11 cellular contexts compared by ENCODE assay signal in genomic region chr10:44863344-44864041, GRCh38. TPM values are rescaled to one million over a fixed set of nuclear protein-coding genes. Genes with fewer than 3 reads are reported as not detected.
DNase-seq lines count a peak whose midpoint lies in the region; ATAC-seq and TF ChIP-seq lines count a peak whose summit lies in the region.
"Had no signal": no experiment of that assay in that cellular context is flagged by ENCODE, and none has a peak within 500 bp of the region (broad histone marks: within the 10 kb centered on the region; RNA-seq: fewer than 3 reads in every experiment).

No MANE protein-coding gene starts in this region.

- H4K20me1 ChIP-seq in hepatocyte (ENCODE audit: insufficient read depth, poor library complexity, severe bottlenecking) = no peaks in the 10 kb centered on the region

- peak; percentile 15 for TF ChIP-seq CTCF in hepatocyte (IDR thresholded peaks at IDR 0.05; ENCODE audit: poor library complexity)

- peak overlapping the region; percentile 86 for H3K4me3 Mint-ChIP-seq in activated T-cell treated with anti-CD3 and anti-CD28 coated beads, Interleukin-2, amount 50 U/mL, for 24 hours
- H3K4me3 Mint-ChIP-seq in activated T-cell treated with anti-CD3 and anti-CD28 coated beads, Interleukin-2, amount 50 U/mL, for 4 hours = peak overlapping the region; percentile 84
- peak overlapping the region; percentile 83 for H3K4me3 Mint-ChIP-seq in stimulated activated memory B cell treated with anti-CD40 and anti-IgM and Interleukin-4, amounts not matched to agents 10 μg/mL and 1 μg/mL and 100 μg/mL, for 72 hours

- no peaks in the 10 kb centered on the region for H3K79me2 ChIP-seq in hepatocyte

- no peaks in the 10 kb centered on the region for H3K36me3 ChIP-seq in hepatocyte (replicated peaks; ENCODE audit: insufficient read depth, low read depth)

- H3K4me2 ChIP-seq in hepatocyte = peak overlapping the region; percentile 80

- DNase-seq in activated T-cell treated with anti-CD3 and anti-CD28 coated beads, Interleukin-2, amount 50 U/mL, for 24 hours = no peak
- no peak for DNase-seq in activated T-cell treated with anti-CD3 and anti-CD28 coated beads for 4 hours
- DNase-seq in activated T-cell treated with anti-CD3 and anti-CD28 coated beads, Interleukin-2, amount 50 U/mL, for 4 hours = no peak
- peak; percentile 48 for DNase-seq in hepatocyte (ENCODE audit: low spot score)
- DNase-seq in SW 1271 (lab: John Stamatoyannopoulos, UW) = no peak
- DNase-seq in NCI-H1694 treated with DMSO at 0.1 percent for 48 hours (lab: John Stamatoyannopoulos, UW) = no peak

- peak overlapping the region; percentile 64 for H2AFZ ChIP-seq in hepatocyte

- no peaks in the 10 kb centered on the region for H3K9me3 Mint-ChIP-seq in activated T-cell treated with anti-CD3 and anti-CD28 coated beads, Interleukin-2, amount 50 U/mL, for 24 hours
- H3K9me3 Mint-ChIP-seq in activated T-cell treated with anti-CD3 and anti-CD28 coated beads, Interleukin-2, amount 50 U/mL, for 4 hours = no peaks in the 10 kb centered on the region
- no peaks in the 10 kb centered on the region for H3K9me3 Mint-ChIP-seq in stimulated activated memory B cell treated with anti-CD40 and anti-IgM and Interleukin-4, amounts not matched to agents 10 μg/mL and 1 μg/mL and 100 μg/mL, for 72 hours

- H3K4me1 ChIP-seq in hepatocyte (ENCODE audit: insufficient read depth) = peaks cover 26% of the 10 kb centered on the region

- no peaks in the 10 kb centered on the region for H3K9me3 ChIP-seq in hepatocyte (ENCODE audit: low read depth)

- no peaks in the 10 kb centered on the region for H3K9me2 ChIP-seq in hepatocyte (replicated peaks; ENCODE audit: insufficient read depth)

- 30% methylated on average over 15 of the region's 15 CpGs for WGBS in hepatocyte (ENCODE audit: low lambda C conversion rate, missing lambda C conversion rate)

- H3K27me3 Mint-ChIP-seq in activated T-cell treated with anti-CD3 and anti-CD28 coated beads, Interleukin-2, amount 50 U/mL, for 24 hours = peaks cover 55% of the 10 kb centered on the region
- peaks cover 51% of the 10 kb centered on the region for H3K27me3 Mint-ChIP-seq in activated T-cell treated with anti-CD3 and anti-CD28 coated beads, Interleukin-2, amount 50 U/mL, for 4 hours (ENCODE audit: low read depth)
- H3K27me3 Mint-ChIP-seq in stimulated activated memory B cell treated with anti-CD40 and anti-IgM and Interleukin-4, amounts not matched to agents 10 μg/mL and 1 μg/mL and 100 μg/mL, for 72 hours = peaks cover 68% of the 10 kb centered on the region

- H3K36me3 Mint-ChIP-seq in activated T-cell treated with anti-CD3 and anti-CD28 coated beads, Interleukin-2, amount 50 U/mL, for 24 hours (ENCODE audit: low read depth) = no peaks in the 10 kb centered on the region
- H3K36me3 Mint-ChIP-seq in activated T-cell treated with anti-CD3 and anti-CD28 coated beads, Interleukin-2, amount 50 U/mL, for 4 hours (ENCODE audit: insufficient read depth) = no peaks in the 10 kb centered on the region
- no peaks in the 10 kb centered on the region for H3K36me3 Mint-ChIP-seq in stimulated activated memory B cell treated with anti-CD40 and anti-IgM and Interleukin-4, amounts not matched to agents 10 μg/mL and 1 μg/mL and 100 μg/mL, for 72 hours

- no peak for ATAC-seq in activated T-cell treated with anti-CD3 and anti-CD28 coated beads, Interleukin-2, amount 50 U/mL, for 4 hours
- ATAC-seq in stimulated activated memory B cell treated with anti-CD40 and anti-IgM and Interleukin-4, amounts not matched to agents 10 μg/mL and 1 μg/mL and 100 μg/mL, for 72 hours = no peak
- no peak for ATAC-seq in GM18502 (IDR thresholded peaks at IDR 0.05; ENCODE audit: poor library complexity, unreplicated experiment)

- no peak overlapping the region for H3K4me3 ChIP-seq in hepatocyte

- H3K27me3 ChIP-seq in hepatocyte = peaks cover 2% of the 10 kb centered on the region

- no peak overlapping the region for H3K27ac Mint-ChIP-seq in activated T-cell treated with anti-CD3 and anti-CD28 coated beads, Interleukin-2, amount 50 U/mL, for 24 hours
- no peak overlapping the region for H3K27ac Mint-ChIP-seq in stimulated activated memory B cell treated with anti-CD40 and anti-IgM and Interleukin-4, amounts not matched to agents 10 μg/mL and 1 μg/mL and 100 μg/mL, for 72 hours

- H3K4me1 Mint-ChIP-seq in activated T-cell treated with anti-CD3 and anti-CD28 coated beads, Interleukin-2, amount 50 U/mL, for 24 hours (ENCODE audit: low read depth) = peaks cover 15% of the 10 kb centered on the region
- H3K4me1 Mint-ChIP-seq in activated T-cell treated with anti-CD3 and anti-CD28 coated beads, Interleukin-2, amount 50 U/mL, for 4 hours (ENCODE audit: low read depth) = peaks cover 14% of the 10 kb centered on the region
- H3K4me1 Mint-ChIP-seq in stimulated activated memory B cell treated with anti-CD40 and anti-IgM and Interleukin-4, amounts not matched to agents 10 μg/mL and 1 μg/mL and 100 μg/mL, for 72 hours = peaks cover 13% of the 10 kb centered on the region

- H3K27ac ChIP-seq in hepatocyte = peak overlapping the region; percentile 75
- H3K27ac ChIP-seq: RWPE1 had no signal

RNA-seq across cellular contexts. Expression of gene TMEM72, which starts 47.6 kb away (rescaled TPM):
- not detected for total RNA-seq in activated T-cell treated with anti-CD3 and anti-CD28 coated beads, Interleukin-2, amount 50 U/mL, for 4 hours
- 0.13 TPM in 1 of 2 replicates, not detected in the other for total RNA-seq in hepatocyte
- polyA plus RNA-seq in hepatocyte = 0.69 TPM in 1 of 2 replicates, not detected in the other
- total RNA-seq: fibroblast of villous mesenchyme, lower leg skin had no signal
